In the genomic region with DNA sequence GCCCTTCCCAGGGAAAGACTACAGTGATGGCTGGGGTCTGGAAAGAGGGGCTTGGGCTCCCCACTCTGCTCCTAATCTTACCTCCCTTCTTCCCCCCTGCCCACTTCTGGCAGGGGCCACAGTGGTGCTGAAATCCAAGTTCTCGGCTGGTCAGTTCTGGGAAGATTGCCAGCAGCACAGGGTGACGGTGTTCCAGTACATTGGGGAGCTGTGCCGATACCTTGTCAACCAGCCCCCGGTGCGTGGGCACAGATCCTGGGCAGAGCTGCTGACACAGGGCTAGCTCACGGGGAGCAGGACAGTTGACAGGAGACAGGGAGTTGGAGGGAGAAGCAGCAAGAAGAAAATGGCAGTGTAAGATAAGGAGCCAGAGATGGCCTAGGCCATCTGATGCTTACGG, we compare ENCODE assay signal across 2 cellular contexts.
TF ChIP-seq lines count a peak whose summit lies in the region.

No MANE protein-coding gene starts in this region.

TF ChIP-seq in liver, 16 proteins besides CTCF, POLR2A, EP300 and RAD21:
- TF ChIP-seq GABPA (IDR thresholded peaks at IDR 0.05 in 1 of 2, conservative IDR thresholded peaks at IDR 0.05 in 1 of 2) (no peak), TAF1 (conservative IDR thresholded peaks at IDR 0.05) (no peak), JUND (IDR thresholded peaks at IDR 0.05) (no peak), YY1 (IDR thresholded peaks at IDR 0.05) (peak; percentile 38), FOXA1 (IDR thresholded peaks at IDR 0.05) (no peak), EGR1 (IDR thresholded peaks at IDR 0.05; ENCODE audit: low read depth in 2 of 2) (peak; percentile 37 to 87), NR2F2 (IDR thresholded peaks at IDR 0.05) (no peak), RXRA (IDR thresholded peaks at IDR 0.05) (peak; percentile 49 to 51), FOXA2 (IDR thresholded peaks at IDR 0.05) (no peak), HNF4G (IDR thresholded peaks at IDR 0.05) (no peak), SP1 (IDR thresholded peaks at IDR 0.05) (peak; percentile 57), HNF4A (conservative IDR thresholded peaks at IDR 0.05) (peak; percentile 14 to 15)
- TF ChIP-seq, protein P1, sequence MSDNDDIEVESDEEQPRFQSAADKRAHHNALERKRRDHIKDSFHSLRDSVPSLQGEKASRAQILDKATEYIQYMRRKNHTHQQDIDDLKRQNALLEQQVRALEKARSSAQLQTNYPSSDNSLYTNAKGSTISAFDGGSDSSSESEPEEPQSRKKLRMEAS (IDR thresholded peaks at IDR 0.05) = no peak
- TF ChIP-seq, protein P2, sequence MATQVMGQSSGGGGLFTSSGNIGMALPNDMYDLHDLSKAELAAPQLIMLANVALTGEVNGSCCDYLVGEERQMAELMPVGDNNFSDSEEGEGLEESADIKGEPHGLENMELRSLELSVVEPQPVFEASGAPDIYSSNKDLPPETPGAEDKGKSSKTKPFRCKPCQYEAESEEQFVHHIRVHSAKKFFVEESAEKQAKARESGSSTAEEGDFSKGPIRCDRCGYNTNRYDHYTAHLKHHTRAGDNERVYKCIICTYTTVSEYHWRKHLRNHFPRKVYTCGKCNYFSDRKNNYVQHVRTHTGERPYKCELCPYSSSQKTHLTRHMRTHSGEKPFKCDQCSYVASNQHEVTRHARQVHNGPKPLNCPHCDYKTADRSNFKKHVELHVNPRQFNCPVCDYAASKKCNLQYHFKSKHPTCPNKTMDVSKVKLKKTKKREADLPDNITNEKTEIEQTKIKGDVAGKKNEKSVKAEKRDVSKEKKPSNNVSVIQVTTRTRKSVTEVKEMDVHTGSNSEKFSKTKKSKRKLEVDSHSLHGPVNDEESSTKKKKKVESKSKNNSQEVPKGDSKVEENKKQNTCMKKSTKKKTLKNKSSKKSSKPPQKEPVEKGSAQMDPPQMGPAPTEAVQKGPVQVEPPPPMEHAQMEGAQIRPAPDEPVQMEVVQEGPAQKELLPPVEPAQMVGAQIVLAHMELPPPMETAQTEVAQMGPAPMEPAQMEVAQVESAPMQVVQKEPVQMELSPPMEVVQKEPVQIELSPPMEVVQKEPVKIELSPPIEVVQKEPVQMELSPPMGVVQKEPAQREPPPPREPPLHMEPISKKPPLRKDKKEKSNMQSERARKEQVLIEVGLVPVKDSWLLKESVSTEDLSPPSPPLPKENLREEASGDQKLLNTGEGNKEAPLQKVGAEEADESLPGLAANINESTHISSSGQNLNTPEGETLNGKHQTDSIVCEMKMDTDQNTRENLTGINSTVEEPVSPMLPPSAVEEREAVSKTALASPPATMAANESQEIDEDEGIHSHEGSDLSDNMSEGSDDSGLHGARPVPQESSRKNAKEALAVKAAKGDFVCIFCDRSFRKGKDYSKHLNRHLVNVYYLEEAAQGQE (IDR thresholded peaks at IDR 0.05) = peak; percentile 68
- TF ChIP-seq, protein P3, sequence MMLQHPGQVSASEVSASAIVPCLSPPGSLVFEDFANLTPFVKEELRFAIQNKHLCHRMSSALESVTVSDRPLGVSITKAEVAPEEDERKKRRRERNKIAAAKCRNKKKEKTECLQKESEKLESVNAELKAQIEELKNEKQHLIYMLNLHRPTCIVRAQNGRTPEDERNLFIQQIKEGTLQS (IDR thresholded peaks at IDR 0.05) = no peak
- TF ChIP-seq, protein P4, sequence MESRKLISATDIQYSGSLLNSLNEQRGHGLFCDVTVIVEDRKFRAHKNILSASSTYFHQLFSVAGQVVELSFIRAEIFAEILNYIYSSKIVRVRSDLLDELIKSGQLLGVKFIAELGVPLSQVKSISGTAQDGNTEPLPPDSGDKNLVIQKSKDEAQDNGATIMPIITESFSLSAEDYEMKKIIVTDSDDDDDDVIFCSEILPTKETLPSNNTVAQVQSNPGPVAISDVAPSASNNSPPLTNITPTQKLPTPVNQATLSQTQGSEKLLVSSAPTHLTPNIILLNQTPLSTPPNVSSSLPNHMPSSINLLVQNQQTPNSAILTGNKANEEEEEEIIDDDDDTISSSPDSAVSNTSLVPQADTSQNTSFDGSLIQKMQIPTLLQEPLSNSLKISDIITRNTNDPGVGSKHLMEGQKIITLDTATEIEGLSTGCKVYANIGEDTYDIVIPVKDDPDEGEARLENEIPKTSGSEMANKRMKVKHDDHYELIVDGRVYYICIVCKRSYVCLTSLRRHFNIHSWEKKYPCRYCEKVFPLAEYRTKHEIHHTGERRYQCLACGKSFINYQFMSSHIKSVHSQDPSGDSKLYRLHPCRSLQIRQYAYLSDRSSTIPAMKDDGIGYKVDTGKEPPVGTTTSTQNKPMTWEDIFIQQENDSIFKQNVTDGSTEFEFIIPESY (IDR thresholded peaks at IDR 0.05) = no peak

TF ChIP-seq in HepG2, 621 proteins besides CTCF, POLR2A, EP300 and RAD21:
- TF ChIP-seq MTF1 (CRISPR knock-in tag; IDR thresholded peaks at IDR 0.05) (no peak), CENPX (CRISPR knock-in tag; IDR thresholded peaks at IDR 0.05) (no peak), ZIK1 (CRISPR knock-in tag; IDR thresholded peaks at IDR 0.05; ENCODE audit: borderline replicate concordance, low read depth) (no peak), EEA1 (CRISPR knock-in tag; IDR thresholded peaks at IDR 0.05; ENCODE audit: borderline replicate concordance) (no peak), NR1H2 (CRISPR knock-in tag; IDR thresholded peaks at IDR 0.05; ENCODE audit: borderline replicate concordance, low read depth) (no peak), ZEB1 (IDR thresholded peaks at IDR 0.05; ENCODE audit: insufficient replicate concordance, low read depth) (no peak), ZNF564 (CRISPR knock-in tag; IDR thresholded peaks at IDR 0.05) (no peak), MAF1 (CRISPR knock-in tag; IDR thresholded peaks at IDR 0.05; ENCODE audit: borderline replicate concordance) (no peak), ZNF709 (CRISPR knock-in tag; IDR thresholded peaks at IDR 0.05) (no peak), IRF2 (CRISPR knock-in tag; IDR thresholded peaks at IDR 0.05) (no peak), HCFC1 (IDR thresholded peaks at IDR 0.05; ENCODE audit: low read depth, low read length) (no peak), ZSCAN20 (CRISPR knock-in tag; IDR thresholded peaks at IDR 0.05; ENCODE audit: borderline replicate concordance) (no peak), PAWR (CRISPR knock-in tag; IDR thresholded peaks at IDR 0.05; ENCODE audit: borderline replicate concordance) (no peak)
TF ChIP-seq in HepG2: peak in this region for 0.
